Comparison of ENCODE assay signal across 20 cellular contexts in the genomic region with DNA sequence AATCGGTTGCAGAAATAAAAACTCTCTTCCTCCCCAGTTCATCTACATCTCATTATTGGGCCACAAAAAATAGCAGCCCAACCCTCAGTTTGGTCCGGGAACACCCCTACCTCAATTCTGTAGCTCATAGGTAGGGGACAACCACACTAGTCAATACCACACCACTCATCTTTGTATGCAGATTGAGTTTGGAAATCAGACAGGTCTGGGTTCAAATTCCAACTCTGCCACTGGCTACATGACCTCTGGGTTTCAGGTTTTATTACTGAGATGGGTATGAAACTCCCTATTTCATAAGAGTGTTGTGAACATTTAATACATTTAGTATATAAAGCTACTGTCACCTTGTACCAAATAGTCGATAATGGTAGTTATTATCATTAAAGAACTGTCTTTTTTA. TPM values are rescaled to one million over a fixed set of nuclear protein-coding genes. Genes with fewer than 3 reads are reported as not detected.
DNase-seq lines count a peak whose midpoint lies in the region; ATAC-seq and TF ChIP-seq lines count a peak whose summit lies in the region.
"Had no signal": no experiment of that assay in that cellular context is flagged by ENCODE, and none has a peak within 500 bp of the region (broad histone marks: within the 10 kb centered on the region; RNA-seq: fewer than 3 reads in every experiment).

No MANE protein-coding gene starts in this region.

- H3K9me3 ChIP-seq in CD8-positive, alpha-beta memory T cell (ENCODE audit: low read length): no peaks in the 10 kb centered on the region
- H3K9me3 ChIP-seq in right lobe of liver: no peaks in the 10 kb centered on the region
- H3K9me3 ChIP-seq: A549 had no signal

- intact Hi-C loops in activated T-helper 1 cell treated with anti-CD3 and anti-CD28 coated beads, Interleukin-12 subunit alpha, Interleukin-12 subunit beta, Interleukin-2, Interleukin-4 antibody, amounts not matched to agents 30 ng/mL and 10 ng/mL and 1 ng/mL, durations not matched to agents 14 hours and 24 hours and 36 hours (cut with micrococcal nuclease): no loop called here
- intact Hi-C loops in right lobe of liver (cut with DNase I): no loop called here

- no peaks in the 10 kb centered on the region for H3K9me3 Mint-ChIP-seq in CD8-positive, alpha-beta memory T cell
- peaks cover 4% of the 10 kb centered on the region for H3K9me3 Mint-ChIP-seq in activated T-helper 1 cell treated with anti-CD3 and anti-CD28 coated beads, Interleukin-12 subunit alpha, Interleukin-12 subunit beta, Interleukin-2, Interleukin-4 antibody, amounts not matched to agents 30 ng/mL and 10 ng/mL and 1 ng/mL, durations not matched to agents 14 hours and 24 hours and 36 hours
- H3K9me3 Mint-ChIP-seq in progenitor cell of endocrine pancreas (ENCODE audit: low read depth): peaks cover 3% of the 10 kb centered on the region
- H3K9me3 Mint-ChIP-seq: IgD-negative memory B cell had no signal

- ATAC-seq in right lobe of liver (peak in 3 of 4 donors; percentile 4 to 35 (median 8)), HG03378 (IDR thresholded peaks at IDR 0.05; ENCODE audit: unreplicated experiment) (no peak), HG03460 (IDR thresholded peaks at IDR 0.05; ENCODE audit: unreplicated experiment) (no peak)
- ATAC-seq: A549, PC-3 had no signal

- H3K27me3 Mint-ChIP-seq in CD8-positive, alpha-beta memory T cell: no peaks in the 10 kb centered on the region
- no peaks in the 10 kb centered on the region for H3K27me3 Mint-ChIP-seq in activated T-helper 1 cell treated with anti-CD3 and anti-CD28 coated beads, Interleukin-12 subunit alpha, Interleukin-12 subunit beta, Interleukin-2, Interleukin-4 antibody, amounts not matched to agents 30 ng/mL and 10 ng/mL and 1 ng/mL, durations not matched to agents 14 hours and 24 hours and 36 hours (ENCODE audit: insufficient read depth)
- no peaks in the 10 kb centered on the region for H3K27me3 Mint-ChIP-seq in progenitor cell of endocrine pancreas
- H3K27me3 Mint-ChIP-seq: IgD-negative memory B cell had no signal

- H3K27ac Mint-ChIP-seq in CD8-positive, alpha-beta memory T cell: peak overlapping the region in 1 of 8 donors; percentile 14
- no peak overlapping the region for H3K27ac Mint-ChIP-seq in activated T-helper 1 cell treated with anti-CD3 and anti-CD28 coated beads, Interleukin-12 subunit alpha, Interleukin-12 subunit beta, Interleukin-2, Interleukin-4 antibody, amounts not matched to agents 30 ng/mL and 10 ng/mL and 1 ng/mL, durations not matched to agents 14 hours and 24 hours and 36 hours
- H3K27ac Mint-ChIP-seq in progenitor cell of endocrine pancreas: peak overlapping the region; percentile 74
- H3K27ac Mint-ChIP-seq: IgD-negative memory B cell had no signal

- no peaks in the 10 kb centered on the region for H3K27me3 ChIP-seq in CD8-positive, alpha-beta memory T cell (ENCODE audit: insufficient read depth, low read length, poor library complexity, severe bottlenecking)
- H3K27me3 ChIP-seq in right lobe of liver: no peaks in the 10 kb centered on the region
- H3K27me3 ChIP-seq: BLaER1 had no signal

- H3K36me3 Mint-ChIP-seq in CD8-positive, alpha-beta memory T cell: peaks cover 0 to 9% (median 0%) of the 10 kb centered on the region in 3 donors
- H3K36me3 Mint-ChIP-seq in activated T-helper 1 cell treated with anti-CD3 and anti-CD28 coated beads, Interleukin-12 subunit alpha, Interleukin-12 subunit beta, Interleukin-2, Interleukin-4 antibody, amounts not matched to agents 30 ng/mL and 10 ng/mL and 1 ng/mL, durations not matched to agents 14 hours and 24 hours and 36 hours (ENCODE audit: low read depth): no peaks in the 10 kb centered on the region
- peaks cover 4% of the 10 kb centered on the region for H3K36me3 Mint-ChIP-seq in progenitor cell of endocrine pancreas (ENCODE audit: insufficient read depth)

- 68% methylated on average over 3 of the region's 3 CpGs for WGBS in right lobe of liver (ENCODE audit: insufficient coverage, low coverage, low lambda C conversion rate, missing lambda C conversion rate)

- CTCF ChIA-PET in CD8-positive, alpha-beta memory T cell (lab: Charles Lee): interaction anchor here (0.9 kb wide), 1 partner anchor 31 kb away, joined by 3 read pairs; no protein-coding TSS in a partner anchor

- no peak for TF ChIP-seq POLR2A in right lobe of liver (IDR thresholded peaks at IDR 0.05)

- DNase-seq in CD8-positive, alpha-beta memory T cell: no peak
- no peak for DNase-seq in activated T-helper 1 cell treated with anti-CD3 and anti-CD28 coated beads, Interleukin-12 subunit alpha, Interleukin-12 subunit beta, Interleukin-2, Interleukin-4 antibody, amounts not matched to agents 30 ng/mL and 10 ng/mL and 1 ng/mL, durations not matched to agents 14 hours and 24 hours and 36 hours (ENCODE audit: low spot score)
- DNase-seq in right lobe of liver: peak in 1 of 3 donors; percentile 47
- no peak for DNase-seq in progenitor cell of endocrine pancreas (ENCODE audit: low spot score, unreplicated experiment)
- no peak for DNase-seq in activated effector memory CD4-positive, alpha-beta T cell treated with Interleukin-2 at 50 U/mL for 16 hours
- DNase-seq: MM.1S, NCI-H1092, NCI-H1436 treated with DMSO at 0.1 percent for 48 hours, NCI-H2029, NCI-H2171, NCI-H526, PC-3, RPMI8226, SHP77 treated with DMSO at 0.1 percent for 48 hours had no signal

- no peak overlapping the region for H3K27ac ChIP-seq in CD8-positive, alpha-beta memory T cell (ENCODE audit: low read depth, low read length)
- peak overlapping the region in 1 of 3 donors; percentile 21 for H3K27ac ChIP-seq in right lobe of liver
- H3K27ac ChIP-seq: A549, BLaER1 had no signal

- POLR2A ChIA-PET in CD8-positive, alpha-beta memory T cell (lab: Charles Lee): no interaction called here

- no peak for TF ChIP-seq CTCF in right lobe of liver (IDR thresholded peaks at IDR 0.05)
- TF ChIP-seq CTCF in progenitor cell of endocrine pancreas (IDR thresholded peaks at IDR 0.05; ENCODE audit: unreplicated experiment): no peak

- no peak overlapping the region for H3K4me3 ChIP-seq in CD8-positive, alpha-beta memory T cell (ENCODE audit: low read length)
- H3K4me3 ChIP-seq in right lobe of liver: no peak overlapping the region
- H3K4me3 ChIP-seq: A549, BLaER1 had no signal

- H3K4me3 Mint-ChIP-seq in CD8-positive, alpha-beta memory T cell: peak overlapping the region in 4 of 7 donors; percentile 14 to 81 (median 40)
- peak overlapping the region; percentile 63 for H3K4me3 Mint-ChIP-seq in activated T-helper 1 cell treated with anti-CD3 and anti-CD28 coated beads, Interleukin-12 subunit alpha, Interleukin-12 subunit beta, Interleukin-2, Interleukin-4 antibody, amounts not matched to agents 30 ng/mL and 10 ng/mL and 1 ng/mL, durations not matched to agents 14 hours and 24 hours and 36 hours
- H3K4me3 Mint-ChIP-seq in progenitor cell of endocrine pancreas (ENCODE audit: low read depth): no peak overlapping the region

- peaks cover 24% of the 10 kb centered on the region for H3K4me1 ChIP-seq in CD8-positive, alpha-beta memory T cell (ENCODE audit: insufficient read depth, low read length)
- peaks cover 0 to 35% (median 15%) of the 10 kb centered on the region in 4 donors for H3K4me1 ChIP-seq in right lobe of liver

- no peaks in the 10 kb centered on the region for H3K36me3 ChIP-seq in CD8-positive, alpha-beta memory T cell (ENCODE audit: insufficient read depth, low read length)
- no peaks in the 10 kb centered on the region for H3K36me3 ChIP-seq in right lobe of liver
- H3K36me3 ChIP-seq: BLaER1 had no signal

- H3K4me1 Mint-ChIP-seq in CD8-positive, alpha-beta memory T cell: peaks cover 34 to 39% (median 37%) of the 10 kb centered on the region in 3 donors
- H3K4me1 Mint-ChIP-seq in activated T-helper 1 cell treated with anti-CD3 and anti-CD28 coated beads, Interleukin-12 subunit alpha, Interleukin-12 subunit beta, Interleukin-2, Interleukin-4 antibody, amounts not matched to agents 30 ng/mL and 10 ng/mL and 1 ng/mL, durations not matched to agents 14 hours and 24 hours and 36 hours (ENCODE audit: low read depth): peaks cover 40% of the 10 kb centered on the region
- peaks cover 48% of the 10 kb centered on the region for H3K4me1 Mint-ChIP-seq in progenitor cell of endocrine pancreas (ENCODE audit: low read depth)

RNA-seq across cellular contexts. Expression of gene SUCLG1, which starts 2.2 kb away (rescaled TPM):
- total RNA-seq in CD8-positive, alpha-beta memory T cell: 10 to 100 TPM; 66.8 to 72.7 TPM
- polyA plus RNA-seq in CD8-positive, alpha-beta memory T cell: 86.0 TPM
- 66.6 and 73.0 TPM in 2 replicates for total RNA-seq in activated T-helper 1 cell treated with anti-CD3 and anti-CD28 coated beads, Interleukin-12 subunit alpha, Interleukin-12 subunit beta, Interleukin-2, Interleukin-4 antibody, amounts not matched to agents 30 ng/mL and 10 ng/mL and 1 ng/mL, durations not matched to agents 14 hours and 24 hours and 36 hours
- total RNA-seq in right lobe of liver (10 to 100 TPM; 73.4 to 86.7 (median 82.8) TPM), progenitor cell of endocrine pancreas (79.4 and 85.0 TPM in 2 replicates)

RNA-seq across cellular contexts. Expression of gene DNAH6, which starts 55.0 kb away (rescaled TPM):
- under 1 TPM; 0.24 to 0.51 TPM for total RNA-seq in CD8-positive, alpha-beta memory T cell
- polyA plus RNA-seq in CD8-positive, alpha-beta memory T cell: 0.39 TPM
- total RNA-seq in activated T-helper 1 cell treated with anti-CD3 and anti-CD28 coated beads, Interleukin-12 subunit alpha, Interleukin-12 subunit beta, Interleukin-2, Interleukin-4 antibody, amounts not matched to agents 30 ng/mL and 10 ng/mL and 1 ng/mL, durations not matched to agents 14 hours and 24 hours and 36 hours: 0.12 and 0.16 TPM in 2 replicates
- total RNA-seq in right lobe of liver: 1 to 10 TPM in 3 of 6 experiments, under 1 TPM in 3; 0.66 to 2.3 (median 1.3) TPM
- total RNA-seq in progenitor cell of endocrine pancreas: 4.8 and 5.5 TPM in 2 replicates
- total RNA-seq: LHCN-M2, PC-3 had no signal

Comparison
In these comparisons a context has a peak if more than half of its experiments do, and no peak if none do; other contexts are left out.
1. ATAC-seq: peak in right lobe of liver (3 of 4); none in HG03378 (single experiment) and HG03460 (single experiment).